In the genomic region with DNA sequence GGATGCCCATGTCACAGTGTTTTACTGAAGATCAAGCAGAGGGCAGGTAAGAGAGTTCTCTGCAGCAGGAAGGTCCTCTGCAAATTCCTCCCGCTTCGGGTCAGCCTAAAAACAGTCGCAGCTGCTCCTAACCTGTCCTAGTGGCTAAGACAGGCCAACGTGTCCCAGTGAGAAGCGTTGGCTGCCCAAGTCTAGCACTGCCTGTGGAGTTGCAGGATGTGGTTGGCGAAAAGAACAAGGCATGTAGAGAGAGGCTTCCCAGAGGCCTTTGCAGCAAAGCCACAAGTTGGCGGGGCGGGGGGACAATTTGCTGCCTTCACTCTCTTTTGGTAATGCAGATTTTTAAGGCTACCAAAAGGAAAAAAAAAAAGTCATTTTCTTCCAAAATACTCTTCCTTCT, we compare ENCODE assay signal across 10 cellular contexts.
DNase-seq lines count a peak whose midpoint lies in the region; ATAC-seq and TF ChIP-seq lines count a peak whose summit lies in the region.
"Had no signal": no experiment of that assay in that cellular context is flagged by ENCODE, and none has a peak within 500 bp of the region (broad histone marks: within the 10 kb centered on the region; RNA-seq: fewer than 3 reads in every experiment).

No MANE protein-coding gene starts in this region.

- no peak for TF ChIP-seq POLR2A in Peyer's patch (IDR thresholded peaks at IDR 0.05)

- no peaks in the 10 kb centered on the region for H3K9me3 ChIP-seq in Peyer's patch

- no peak for TF ChIP-seq CTCF in Peyer's patch (IDR thresholded peaks at IDR 0.05)

- H3K4me3 ChIP-seq in Peyer's patch = no peak overlapping the region

- ATAC-seq in HG02678 (IDR thresholded peaks at IDR 0.05; ENCODE audit: unreplicated experiment) = no peak
- ATAC-seq in HG02798 (IDR thresholded peaks at IDR 0.05; ENCODE audit: poor library complexity, unreplicated experiment) = no peak

- H3K36me3 ChIP-seq in Peyer's patch = no peaks in the 10 kb centered on the region

- DNase-seq in Peyer's patch (peak in 2 of 3 donors; percentile 74 to 88), activated T-cell treated with anti-CD3 and anti-CD28 coated beads for 48 hours (ENCODE audit: low read depth) (peak; percentile 26), mesenteric fat pad (ENCODE audit: low spot score) (peak; percentile 72), glomerular visceral epithelial cell (ENCODE audit: extremely low spot score) (no peak), HPDE6-E6E7 (ENCODE audit: extremely low spot score) (no peak)
- peak; percentile 23 to 34 for DNase-seq in stimulated activated CD8-positive, alpha-beta memory T cell treated with anti-CD3 and anti-CD28 coated beads, Interleukin-15, amount 100 ng/mL, for 4 hours (ENCODE audit: low read depth in 2 of 2)
- DNase-seq: AML-193, NCI-H1105 treated with DMSO at 0.1 percent for 48 hours had no signal

- H3K27ac ChIP-seq in Peyer's patch = peak overlapping the region in 3 of 4 donors; percentile 17 to 58 (median 53)

- H3K27me3 ChIP-seq in Peyer's patch = no peaks in the 10 kb centered on the region

- H3K4me1 ChIP-seq in Peyer's patch = no peaks in the 10 kb centered on the region

Comparison
In these comparisons a context has a peak if more than half of its experiments do, and no peak if none do; other contexts are left out.
1. DNase-seq: peak in Peyer's patch (2 of 3), activated T-cell treated with anti-CD3 and anti-CD28 coated beads for 48 hours (single experiment), mesenteric fat pad (single experiment) and stimulated activated CD8-positive, alpha-beta memory T cell treated with anti-CD3 and anti-CD28 coated beads, Interleukin-15, amount 100 ng/mL, for 4 hours (2 of 2); none in glomerular visceral epithelial cell (single experiment) and HPDE6-E6E7 (single experiment).